In the genomic region with DNA sequence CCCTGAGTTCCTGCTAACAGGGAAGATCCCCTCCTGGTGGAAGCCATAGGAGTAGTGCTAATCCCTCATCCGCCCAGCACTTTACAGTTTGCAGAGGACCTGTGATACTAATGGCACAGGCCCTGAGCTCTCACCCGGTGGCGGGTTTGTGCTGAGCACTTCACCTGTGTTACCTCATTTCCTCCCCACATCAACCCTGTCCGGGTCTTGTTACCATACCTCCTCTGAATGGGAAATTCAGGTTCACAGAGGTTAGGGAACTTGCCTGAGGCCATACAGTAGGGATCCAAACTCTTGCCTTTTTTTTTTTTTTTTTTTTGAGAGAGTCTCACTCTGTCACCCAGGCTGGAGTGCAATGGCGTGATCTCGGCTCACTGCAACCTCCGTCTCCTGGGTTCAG, we compare ENCODE assay signal across 24 cellular contexts. TPM values are rescaled to one million over a fixed set of nuclear protein-coding genes. Genes with fewer than 3 reads are reported as not detected.
A peak's percentile ranks its signal among the peaks of the same experiment; 100 is the strongest.
DNase-seq lines count a peak whose midpoint lies in the region; TF ChIP-seq lines count a peak whose summit lies in the region.
"Had no signal": no experiment of that assay in that cellular context is flagged by ENCODE, and none has a peak within 500 bp of the region (broad histone marks: within the 10 kb centered on the region; RNA-seq: fewer than 3 reads in every experiment).

No MANE protein-coding gene starts in this region.

- peak; percentile 35 for DNase-seq in DMS53 (lab: John Stamatoyannopoulos, UW)
- no peak for DNase-seq in DMS53 treated with DMSO at 0.1 percent for 48 hours (lab: John Stamatoyannopoulos, UW; ENCODE audit: unreplicated experiment)
- DNase-seq in PC-9: peak in 1 of 2 experiments; percentile 90
- DNase-seq in mesendoderm: peak; percentile 55
- DNase-seq in ureter (ENCODE audit: low spot score): peak; percentile 10
- no peak for DNase-seq in SK-N-DZ (ENCODE audit: low spot score)
- no peak for DNase-seq in activated T-cell treated with anti-CD3 and anti-CD28 coated beads for 4 hours
- DNase-seq in HuH-7.5 (ENCODE audit: low spot score): no peak
- DNase-seq: COR-L47; DMS 273 treated with DMSO at 0.1 percent for 48 hours; GDM1; MV-4-11; NCI-H1417; NCI-H187; NCI-H345; NCI-H748 treated with DMSO at 0.1 percent for 48 hours; NK-92 treated with Interleukin-12 subunit alpha and Interleukin-12 subunit beta, amount 100 ng/mL, for 24 hours; RPMI8226; SHP77 treated with DMSO at 0.1 percent for 48 hours; T-helper 1 cell had no signal

- no peak overlapping the region for H3K4me3 ChIP-seq in PC-9
- no peak overlapping the region for H3K4me3 ChIP-seq in mesendoderm (ENCODE audit: low read length)
- H3K4me3 ChIP-seq: K562 had no signal

- H3K18ac ChIP-seq in mesendoderm (ENCODE audit: low read length): no peak overlapping the region

- no peak overlapping the region for H2BK15ac ChIP-seq in mesendoderm (replicated peaks; ENCODE audit: low read depth)

- H3F3A ChIP-seq in PC-9 (ENCODE audit: insufficient read depth, low read depth): peaks cover 69% of the 10 kb centered on the region

- H4K8ac ChIP-seq in mesendoderm (ENCODE audit: low read depth, low read length): no peak overlapping the region

- no peak overlapping the region for H4K5ac ChIP-seq in mesendoderm (ENCODE audit: low read length)

- no peak overlapping the region for H2BK120ac ChIP-seq in mesendoderm (ENCODE audit: low read depth, low read length)

- H3K9me3 ChIP-seq in PC-9 (ENCODE audit: insufficient read depth, low read depth): no peaks in the 10 kb centered on the region

- TF ChIP-seq CTCF in PC-9 (conservative IDR thresholded peaks at IDR 0.05): no peak

- no peak overlapping the region for H3K56ac ChIP-seq in mesendoderm (ENCODE audit: low read length)

- H3K79me2 ChIP-seq in PC-9 (ENCODE audit: low read depth) (peaks cover 19% of the 10 kb centered on the region), mesendoderm (ENCODE audit: control insufficient read depth, insufficient read depth, low read length) (no peaks in the 10 kb centered on the region)

- H3K4me2 ChIP-seq in PC-9 (peak overlapping the region; percentile 74), mesendoderm (ENCODE audit: low read length) (no peak overlapping the region)

- POLR2A ChIA-PET in PC-9 (lab: Charles Lee; ENCODE audit: unreplicated experiment): interaction anchor here (0.7 kb wide), 1 partner anchor 13 kb away, joined by 4 read pairs; no protein-coding TSS in a partner anchor

- no peak overlapping the region for H2AFZ ChIP-seq in PC-9

- H3K9ac ChIP-seq in mesendoderm (ENCODE audit: low read length): no peak overlapping the region

- no peaks in the 10 kb centered on the region for H4K20me1 ChIP-seq in PC-9 (ENCODE audit: insufficient read depth)

- H3K4ac ChIP-seq in mesendoderm (ENCODE audit: low read depth, low read length): no peak overlapping the region

- H3K27ac ChIP-seq in PC-9 (peak overlapping the region; percentile 72), mesendoderm (ENCODE audit: low read depth, low read length) (no peak overlapping the region)
- H3K27ac ChIP-seq: 22Rv1 had no signal

- H2AK5ac ChIP-seq in mesendoderm (ENCODE audit: low read length): no peak overlapping the region

- no peaks in the 10 kb centered on the region for H3K27me3 ChIP-seq in PC-9 (ENCODE audit: insufficient read depth, low read depth)
- no peaks in the 10 kb centered on the region for H3K27me3 ChIP-seq in mesendoderm (ENCODE audit: insufficient read depth, low read length, poor library complexity)

- intact Hi-C loops in PC-9 (cut with micrococcal nuclease; ENCODE audit: unreplicated experiment): no loop called here

- H3K79me1 ChIP-seq in mesendoderm (ENCODE audit: low read length): no peaks in the 10 kb centered on the region

- H2BK5ac ChIP-seq in mesendoderm (ENCODE audit: low read length): no peak overlapping the region

- peaks cover 28% of the 10 kb centered on the region for H3K36me3 ChIP-seq in PC-9 (ENCODE audit: low read depth)
- H3K36me3 ChIP-seq in mesendoderm (ENCODE audit: control insufficient read depth, insufficient read depth, low read length): peaks cover 9% of the 10 kb centered on the region

- no TSS peak for BruUV-seq in PC-9 (replicated peaks; lab: Mats Ljungman, UMichigan)

- H3K23ac ChIP-seq in mesendoderm (ENCODE audit: low read length): no peak overlapping the region

- CTCF ChIA-PET in PC-9 (lab: Charles Lee): no interaction called here

- no peaks in the 10 kb centered on the region for H3K9me2 ChIP-seq in PC-9 (ENCODE audit: insufficient read depth)

- no CpG with 5 or more reads among the region's 7 CpGs for WGBS in mesendoderm (ENCODE audit: extremely low coverage, insufficient coverage, low lambda C conversion rate)

- peaks cover 76% of the 10 kb centered on the region for H3K4me1 ChIP-seq in PC-9 (replicated peaks; ENCODE audit: insufficient read depth)
- H3K4me1 ChIP-seq in mesendoderm (ENCODE audit: control insufficient read depth, low read depth, low read length): no peaks in the 10 kb centered on the region

RNA-seq across cellular contexts. Expression of gene CAPN1, which starts 25.2 kb away (rescaled TPM):
- total RNA-seq in PC-9 (2021) (502 and 559 TPM in 2 replicates), ureter (598 TPM)
- 90.4 TPM for polyA plus RNA-seq in mesendoderm (2013, experiment 1 of 2)
- 93.1 TPM for polyA plus RNA-seq in mesendoderm (2013, experiment 2 of 2)
- polyA plus RNA-seq in SK-N-DZ (2014; cell fraction: cytosol; rRNA removed): 49.6 and 59.4 TPM in 2 replicates
- 55.2 and 75.9 TPM in 2 replicates for polyA plus RNA-seq in SK-N-DZ (2014; cell fraction: nucleus; rRNA removed)

RNA-seq across cellular contexts. Expression of gene SPDYC, which starts 36.9 kb away (rescaled TPM):
- total RNA-seq in PC-9 (2021): not detected in 2 replicates
- polyA plus RNA-seq in mesendoderm (2013, experiment 1 of 2): 0.07 TPM
- polyA plus RNA-seq in mesendoderm (2013, experiment 2 of 2): 0.10 TPM
- not detected for total RNA-seq in ureter
- 0.15 and 0.37 TPM in 2 replicates for polyA plus RNA-seq in SK-N-DZ (2014; cell fraction: cytosol; rRNA removed)
- not detected in 2 replicates for polyA plus RNA-seq in SK-N-DZ (2014; cell fraction: nucleus; rRNA removed)
- total RNA-seq: Daoy had no signal
- polyA plus RNA-seq: AG04450 had no signal

RNA-seq across cellular contexts. Expression of gene POLA2, which starts 54.9 kb away (rescaled TPM):
- total RNA-seq in PC-9 (2021) (37.1 and 39.3 TPM in 2 replicates), ureter (12.2 TPM)
- 15.3 TPM for polyA plus RNA-seq in mesendoderm (2013, experiment 1 of 2)
- 15.6 TPM for polyA plus RNA-seq in mesendoderm (2013, experiment 2 of 2)
- 44.0 and 49.9 TPM in 2 replicates for polyA plus RNA-seq in SK-N-DZ (2014; cell fraction: cytosol; rRNA removed)
- 40.0 and 68.8 TPM in 2 replicates for polyA plus RNA-seq in SK-N-DZ (2014; cell fraction: nucleus; rRNA removed)

Comparison
In these comparisons a context has a peak if more than half of its experiments do, and no peak if none do; other contexts are left out.
1. DNase-seq: peak in DMS53 (single experiment), mesendoderm (single experiment) and ureter (single experiment); none in DMS53 treated with DMSO at 0.1 percent for 48 hours (single experiment), SK-N-DZ (single experiment), activated T-cell treated with anti-CD3 and anti-CD28 coated beads for 4 hours (single experiment) and HuH-7.5 (single experiment).